Comparison of ENCODE assay signal across 24 cellular contexts in the genomic region with DNA sequence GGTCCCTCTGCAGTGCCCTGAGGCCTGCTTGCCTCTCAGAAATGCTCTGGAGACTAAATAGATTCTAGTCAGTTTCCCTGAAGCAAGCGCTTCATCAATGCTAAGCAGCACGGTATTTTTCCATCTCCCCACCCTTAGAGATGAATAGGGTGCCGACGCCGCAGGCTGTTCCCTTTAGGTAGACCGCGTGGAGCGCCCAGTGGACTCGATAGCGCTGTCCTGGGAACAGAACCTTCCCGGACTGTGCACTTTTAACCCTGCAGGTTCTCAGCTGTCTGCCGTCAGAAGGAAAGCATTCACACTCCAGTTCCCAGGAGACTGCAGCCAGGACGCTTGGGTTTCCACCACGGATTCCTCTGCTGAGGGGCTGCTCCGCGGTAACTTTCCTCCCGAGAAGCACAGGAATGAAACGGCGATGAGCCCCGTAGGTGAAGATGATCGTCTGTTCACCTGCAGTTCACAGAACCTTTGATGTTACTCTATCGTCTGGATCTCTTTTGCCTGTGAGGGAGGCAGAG. TPM values are rescaled to one million over a fixed set of nuclear protein-coding genes. Genes with fewer than 3 reads are reported as not detected.
"Had no signal": no experiment of that assay in that cellular context is flagged by ENCODE, and none has a peak within 500 bp of the region (broad histone marks: within the 10 kb centered on the region; RNA-seq: fewer than 3 reads in every experiment).

No MANE protein-coding gene starts in this region.

- FAIRE-seq: RCC 7860 had no signal

- DNase-seq: IMR-90, Karpas-422, KG1, MG63, NCI-H1092, NCI-H1105 treated with DMSO at 0.1 percent for 48 hours, NCI-H1417 treated with DMSO at 0.1 percent for 48 hours, NCI-H146, NCI-H1694 treated with DMSO at 0.1 percent for 48 hours, NCI-H1930, NCI-H2081, NCI-H2107, NCI-H2227 treated with DMSO at 0.1 percent for 48 hours, NCI-H524, NCI-H526 treated with DMSO at 0.1 percent for 48 hours, NCI-H748 treated with DMSO at 0.1 percent for 48 hours, Right ventricle myocardium superior, RPMI8226, SIG-M5 had no signal

- H3K27ac ChIP-seq: SJSA1, SK-N-MC had no signal

- H3K4me1 ChIP-seq: SJSA1 had no signal

- H3K9me3 ChIP-seq: MG63, SJSA1 had no signal

- H3K4me3 ChIP-seq: MG63, SJSA1, SK-N-MC had no signal

- H3K36me3 ChIP-seq: MG63, SJSA1 had no signal

- H3K27me3 ChIP-seq: MG63, SJSA1 had no signal

RNA-seq across cellular contexts. Expression of a gene that starts 9.1 kb away (rescaled TPM):
- total RNA-seq: HT-29, IMR-90, NCI-H460, Right ventricle myocardium superior, SJSA1 had no signal
- polyA plus RNA-seq: IMR-90 had no signal

RNA-seq across cellular contexts. Expression of a gene that starts 15.0 kb away (rescaled TPM):
- total RNA-seq: HT-29, NCI-H460, SJSA1 had no signal
